Comparison of ENCODE assay signal across 8 cellular contexts in genomic region chr1:94383966-94384408, GRCh38. TPM values are rescaled to one million over a fixed set of nuclear protein-coding genes. Genes with fewer than 3 reads are reported as not detected.
DNase-seq lines count a peak whose midpoint lies in the region; ATAC-seq and TF ChIP-seq lines count a peak whose summit lies in the region.
"Had no signal": no experiment of that assay in that cellular context is flagged by ENCODE, and none has a peak within 500 bp of the region (broad histone marks: within the 10 kb centered on the region; RNA-seq: fewer than 3 reads in every experiment).

No MANE protein-coding gene starts in this region.

- H3K4me1 Mint-ChIP-seq in nephron: peaks cover 9% of the 10 kb centered on the region

- H3K27ac ChIP-seq in body of pancreas: peak overlapping the region; percentile 85 to 95 (median 91)

- H3K9me3 ChIP-seq in body of pancreas: no peaks in the 10 kb centered on the region

- ATAC-seq in GM18508 (IDR thresholded peaks at IDR 0.05; ENCODE audit: insufficient read depth, unreplicated experiment): peak; percentile 86
- peak; percentile 78 for ATAC-seq in HG02798 (IDR thresholded peaks at IDR 0.05; ENCODE audit: poor library complexity, unreplicated experiment)
- peak; percentile 96 for ATAC-seq in body of pancreas
- no peak for ATAC-seq in GM21447 (IDR thresholded peaks at IDR 0.05; ENCODE audit: unreplicated experiment)

- peaks cover 6% of the 10 kb centered on the region for H3K27me3 Mint-ChIP-seq in nephron (ENCODE audit: low read depth)

- WGBS in body of pancreas, 2 donors: 11% methylated on average over 4 of the region's 4 CpGs

- DNase-seq in body of pancreas (peak; percentile 52 to 87 (median 65)), head of caudate nucleus (no peak), NK-92 (lab: John Stamatoyannopoulos, UW; ENCODE audit: unreplicated experiment) (no peak)
- DNase-seq: Karpas-422 had no signal

- no peaks in the 10 kb centered on the region for H3K27me3 ChIP-seq in body of pancreas

- peak in 2 of 3 donors; percentile 40 to 51 for TF ChIP-seq POLR2A in body of pancreas (IDR thresholded peaks at IDR 0.05)

- no peaks in the 10 kb centered on the region for H3K36me3 ChIP-seq in body of pancreas (replicated peaks in 1 of 2; ENCODE audit: insufficient read depth in 1 of 2, low read depth in 2 of 2)

- H3K9me3 Mint-ChIP-seq in nephron: peaks cover 4% of the 10 kb centered on the region

- H3K4me3 ChIP-seq in body of pancreas: no peak overlapping the region

- intact Hi-C loops in body of pancreas (cut with DNase I): no loop called here
- intact Hi-C loops in head of caudate nucleus (cut with DNase I): no loop called here

- H3K27ac Mint-ChIP-seq in nephron: peak overlapping the region; percentile 66 to 95 (median 76)

- no peaks in the 10 kb centered on the region for H3K36me3 Mint-ChIP-seq in nephron (ENCODE audit: low read depth)

- peaks cover 69% of the 10 kb centered on the region for H3K4me1 ChIP-seq in body of pancreas

- TF ChIP-seq CTCF in body of pancreas (IDR thresholded peaks at IDR 0.05) (no peak), nephron (IDR thresholded peaks at IDR 0.05; ENCODE audit: unreplicated experiment in 3 of 3) (no peak)

- no peak overlapping the region for H3K4me3 Mint-ChIP-seq in nephron

RNA-seq across cellular contexts. Expression of gene ABCD3, which starts 34.2 kb away (rescaled TPM):
- 10 to 100 TPM; 27.4 to 29.8 TPM for total RNA-seq in body of pancreas

Comparison
In these comparisons a context has a peak if more than half of its experiments do, and no peak if none do; other contexts are left out.
1. DNase-seq: peak in body of pancreas (4 of 4); none in head of caudate nucleus (0 of 42) and NK-92 (single experiment).